In the genomic region with DNA sequence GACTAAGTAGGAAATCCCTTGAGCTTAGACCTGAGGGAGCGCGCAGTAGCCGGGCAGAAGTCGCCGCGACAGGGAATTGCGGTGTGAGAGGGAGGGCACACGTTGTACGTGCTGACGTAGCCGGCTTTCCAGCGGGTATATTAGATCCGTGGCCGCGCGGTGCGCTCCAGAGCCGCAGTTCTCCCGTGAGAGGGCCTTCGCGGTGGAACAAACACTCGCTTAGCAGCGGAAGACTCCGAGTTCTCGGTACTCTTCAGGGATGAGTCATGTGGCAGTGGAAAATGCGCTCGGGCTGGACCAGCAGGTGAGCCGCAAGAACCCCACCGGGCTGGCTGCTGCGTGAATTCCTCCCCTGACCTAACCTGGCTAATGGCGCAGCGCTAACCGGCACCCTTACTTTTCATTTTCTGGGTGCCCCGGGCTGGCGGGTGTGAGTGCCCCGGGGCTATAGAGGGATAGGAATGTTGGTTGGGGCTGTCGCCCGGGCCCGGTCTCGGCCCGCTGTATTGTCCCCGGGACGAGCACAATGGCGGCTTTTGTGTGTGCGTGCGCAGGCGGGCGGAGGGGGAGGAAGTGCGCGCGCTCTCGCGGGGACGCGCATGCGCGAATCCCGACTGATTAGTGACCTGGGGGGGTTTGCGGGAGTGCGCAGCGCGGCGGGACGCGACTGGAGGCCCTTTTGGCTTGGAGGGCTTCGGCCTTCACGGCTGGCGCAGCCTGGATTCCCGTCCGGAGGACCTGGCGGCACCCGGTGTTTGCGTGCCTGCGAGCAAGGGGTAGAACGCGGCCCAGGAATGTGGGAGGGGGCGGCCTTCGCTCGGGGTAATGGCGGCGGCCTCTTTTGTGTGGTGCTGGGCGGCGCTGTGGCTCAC, we compare ENCODE assay signal across 8 cellular contexts. TPM values are rescaled to one million over a fixed set of nuclear protein-coding genes. Genes with fewer than 3 reads are reported as not detected.
DNase-seq lines count a peak whose midpoint lies in the region; ATAC-seq and TF ChIP-seq lines count a peak whose summit lies in the region.

A gene (plus strand): TSS at position 169 of the 872 bp plus-strand sequence. CDS start 91 bp downstream, at position 260.

- peaks cover 5 to 8% of the 10 kb centered on the region in 2 donors for H3K4me1 ChIP-seq in thoracic aorta (ENCODE audit: control insufficient read depth in 1 of 2, low read depth in 2 of 2)

- peak; percentile 83 for ATAC-seq in thoracic aorta (ENCODE audit: insufficient number of reproducible peaks, low FRiP score, low read depth)

- peak within 1 kb of the TSS; percentile 86 for H3K4me3 ChIP-seq in thoracic aorta

- peaks cover 31% of the 10 kb centered on the region for H3K4me1 Mint-ChIP-seq in activated naive CD4-positive, alpha-beta T cell treated with anti-CD3 and anti-CD28 coated beads, Interleukin-2, amount 50 U/mL, for 24 hours
- H3K4me1 Mint-ChIP-seq in osteocyte (ENCODE audit: unreplicated experiment), result peaks cover 45% of the 10 kb centered on the region

- H3K27me3 Mint-ChIP-seq in activated naive CD4-positive, alpha-beta T cell treated with anti-CD3 and anti-CD28 coated beads, Interleukin-2, amount 50 U/mL, for 24 hours, result no peaks in the 10 kb centered on the region
- H3K27me3 Mint-ChIP-seq in osteocyte (ENCODE audit: unreplicated experiment), result no peaks in the 10 kb centered on the region

- peak within 1 kb of the TSS; percentile 99 to 100 for H3K27ac ChIP-seq in thoracic aorta

- peak within 1 kb of the TSS; percentile 100 for H3K27ac Mint-ChIP-seq in activated naive CD4-positive, alpha-beta T cell treated with anti-CD3 and anti-CD28 coated beads, Interleukin-2, amount 50 U/mL, for 24 hours
- peak within 1 kb of the TSS; percentile 100 for H3K27ac Mint-ChIP-seq in osteocyte (ENCODE audit: unreplicated experiment)

- TF ChIP-seq CTCF in osteocyte (IDR thresholded peaks at IDR 0.05) (peak; percentile 9), thoracic aorta (IDR thresholded peaks at IDR 0.05) (no peak)

- H3K36me3 ChIP-seq in thoracic aorta, result no peaks in the 10 kb centered on the region

- DNase-seq in ELR (ENCODE audit: low read depth) (peak; percentile 85), GOT3 (lab: John Stamatoyannopoulos, UW) (peak; percentile 85), LoVo (ENCODE audit: low spot score) (peak; percentile 74), SK-N-DZ (ENCODE audit: low spot score) (peak; percentile 79), glomerular endothelial cell (ENCODE audit: extremely low read depth, low read depth, low spot score) (peak; percentile 73), osteocyte (ENCODE audit: extremely low spot score, unreplicated experiment) (peak; percentile 94), thoracic aorta (ENCODE audit: low spot score) (peak; percentile 30)

- H3K27me3 ChIP-seq in thoracic aorta (replicated peaks; ENCODE audit: insufficient read depth), result no peaks in the 10 kb centered on the region

- no peaks in the 10 kb centered on the region for H3K9me3 Mint-ChIP-seq in activated naive CD4-positive, alpha-beta T cell treated with anti-CD3 and anti-CD28 coated beads, Interleukin-2, amount 50 U/mL, for 24 hours
- H3K9me3 Mint-ChIP-seq in osteocyte (ENCODE audit: unreplicated experiment), result no peaks in the 10 kb centered on the region

- H3K36me3 Mint-ChIP-seq in activated naive CD4-positive, alpha-beta T cell treated with anti-CD3 and anti-CD28 coated beads, Interleukin-2, amount 50 U/mL, for 24 hours, result peaks cover 13% of the 10 kb centered on the region
- no peaks in the 10 kb centered on the region for H3K36me3 Mint-ChIP-seq in osteocyte (ENCODE audit: unreplicated experiment)

- H3K4me3 Mint-ChIP-seq in activated naive CD4-positive, alpha-beta T cell treated with anti-CD3 and anti-CD28 coated beads, Interleukin-2, amount 50 U/mL, for 24 hours, result peak within 1 kb of the TSS; percentile 99
- H3K4me3 Mint-ChIP-seq in osteocyte (ENCODE audit: unreplicated experiment), result peak within 1 kb of the TSS; percentile 82

- no peaks in the 10 kb centered on the region for H3K9me3 ChIP-seq in thoracic aorta

RNA-seq across cellular contexts. Expression of the gene that starts here (rescaled TPM):
- 106 and 112 TPM in 2 replicates for polyA plus RNA-seq in SK-N-DZ (2014; cell fraction: cytosol; rRNA removed)
- 120 and 149 TPM in 2 replicates for polyA plus RNA-seq in SK-N-DZ (2014; cell fraction: nucleus; rRNA removed)
- total RNA-seq in glomerular endothelial cell (231 and 235 TPM in 2 replicates), osteocyte (212 and 215 TPM in 2 replicates), thoracic aorta (100 to 1,000 TPM; 172 to 320 TPM)

Comparison
In these comparisons a context has a peak if more than half of its experiments do, and no peak if none do; other contexts are left out.
1. Peak in every context shown above with its lines: DNase-seq, ATAC-seq, H3K4me3 ChIP-seq and H3K27ac ChIP-seq.
2. DNase-seq: peak in every context shown above with its lines; median percentile 94 in osteocyte; 85 in ELR; 85 in GOT3; 79 in SK-N-DZ; 74 in LoVo; 73 in glomerular endothelial cell; 30 in thoracic aorta.